Comparison of ENCODE assay signal across 8 cellular contexts in genomic region chrX:13647709-13648212, GRCh38. TPM values are rescaled to one million over a fixed set of nuclear protein-coding genes. Genes with fewer than 3 reads are reported as not detected.
DNase-seq lines count a peak whose midpoint lies in the region; ATAC-seq lines count a peak whose summit lies in the region.

No MANE protein-coding gene starts in this region.

- ATAC-seq in left cardiac atrium (peak; percentile 60 to 90), HG02759 (IDR thresholded peaks at IDR 0.05; ENCODE audit: unreplicated experiment) (no peak)

- peak; percentile 90 for DNase-seq in DMS53 (lab: John Stamatoyannopoulos, UW)
- DNase-seq in NOMO-1 treated with DMSO at 0.1 percent for 48 hours (lab: John Stamatoyannopoulos, UW; ENCODE audit: unreplicated experiment): peak; percentile 90
- peak; percentile 26 for DNase-seq in activated T-cell treated with anti-CD3 and anti-CD28 coated beads for 4 hours
- DNase-seq in left cardiac atrium: peak; percentile 75
- peak; percentile 25 to 53 (median 25) for DNase-seq in stimulated activated CD4-positive, alpha-beta T cell treated with anti-CD3 and anti-CD28 coated beads, TNF-alpha, amount 100 ng/mL, for 24 hours (ENCODE audit: low read depth in 3 of 3)
- no peak for DNase-seq in NCI-H187 (lab: John Stamatoyannopoulos, UW)
- no peak for DNase-seq in ecto neural progenitor cell (ENCODE audit: low spot score)

- intact Hi-C loops in left cardiac atrium (cut with DNase I): loop anchor here (2.0 to 5.0 kb wide), 2 partner anchors 139 to 140 kb away; no protein-coding TSS in a partner anchor

RNA-seq across cellular contexts. Expression of gene TCEANC, which starts 5.2 kb away (rescaled TPM):
- 1 to 10 TPM; 2.9 to 5.4 TPM for total RNA-seq in left cardiac atrium

RNA-seq across cellular contexts. Expression of gene RAB9A, which starts 41.2 kb away (rescaled TPM):
- 10 to 100 TPM; 21.4 to 25.2 TPM for total RNA-seq in left cardiac atrium

Comparison
In these comparisons a context has a peak if more than half of its experiments do, and no peak if none do; other contexts are left out.
1. DNase-seq: peak in DMS53 (single experiment), NOMO-1 treated with DMSO at 0.1 percent for 48 hours (single experiment), activated T-cell treated with anti-CD3 and anti-CD28 coated beads for 4 hours (single experiment), left cardiac atrium (single experiment) and stimulated activated CD4-positive, alpha-beta T cell treated with anti-CD3 and anti-CD28 coated beads, TNF-alpha, amount 100 ng/mL, for 24 hours (3 of 3); none in NCI-H187 (0 of 2) and ecto neural progenitor cell (single experiment).